Comparison of ENCODE assay signal across 9 cellular contexts in genomic region chr12:47742253-47742825, GRCh38. TPM values are rescaled to one million over a fixed set of nuclear protein-coding genes. Genes with fewer than 3 reads are reported as not detected.
DNase-seq lines count a peak whose midpoint lies in the region.
"Had no signal": no experiment of that assay in that cellular context is flagged by ENCODE, and none has a peak within 500 bp of the region (broad histone marks: within the 10 kb centered on the region; RNA-seq: fewer than 3 reads in every experiment).

No MANE protein-coding gene starts in this region.

- H3K4me3 Mint-ChIP-seq in CD8-positive, alpha-beta memory T cell, result peak overlapping the region in 2 of 7 donors; percentile 3 to 13
- H3K4me3 Mint-ChIP-seq: stimulated activated naive CD8-positive, alpha-beta T cell treated with anti-CD3 and anti-CD28 coated beads, Interleukin-15, Interleukin-2, amounts not matched to agents 100 ng/mL and 50 ng/mL, for 24 hours had no signal

- CTCF ChIA-PET in CD8-positive, alpha-beta memory T cell (lab: Charles Lee), result interaction anchor here (1.0 to 9.6 kb wide), 21 partner anchors 10 to 260 kb away, joined by 3 to 414 read pairs (median 6); partner anchors contain the start of genes ENDOU, HDAC7, RAPGEF3 and RPAP3

- H3K27me3 ChIP-seq in CD8-positive, alpha-beta memory T cell (ENCODE audit: insufficient read depth, low read length, poor library complexity, severe bottlenecking), result no peaks in the 10 kb centered on the region

- H3K4me1 ChIP-seq in CD8-positive, alpha-beta memory T cell (ENCODE audit: insufficient read depth, low read length), result peaks cover 21% of the 10 kb centered on the region

- DNase-seq in CD8-positive, alpha-beta memory T cell, result peak; percentile 49 to 82 (median 61)
- DNase-seq in HUDEP-2 (lab: John Stamatoyannopoulos, UW; ENCODE audit: unreplicated experiment in 76 of 76), result peak in 54 of 76 experiments; percentile 4 to 74 (median 52)
- DNase-seq in activated CD4-positive, CD25-positive, alpha-beta regulatory T cell (lab: John Stamatoyannopoulos, UW), result peak; percentile 48 to 83 (median 60)
- peak in 10 of 61 donors; percentile 8 to 49 (median 12) for DNase-seq in caudate nucleus (lab: John Stamatoyannopoulos, UW)
- DNase-seq in lung microvascular endothelial cell (ENCODE audit: low read depth in 2 of 2), result peak; percentile 46 to 65
- DNase-seq in stimulated activated naive CD4-positive, alpha-beta T cell (lab: John Stamatoyannopoulos, UW), result peak; percentile 22 to 73 (median 59)
- DNase-seq in NCI-H774 (lab: John Stamatoyannopoulos, UW), result no peak
- DNase-seq in NCI-H2081 treated with DMSO at 0.1 percent for 48 hours (lab: John Stamatoyannopoulos, UW), result no peak

- peaks cover 19 to 37% (median 25%) of the 10 kb centered on the region in 3 donors for H3K4me1 Mint-ChIP-seq in CD8-positive, alpha-beta memory T cell

- H3K9me3 ChIP-seq in CD8-positive, alpha-beta memory T cell (ENCODE audit: low read length), result no peaks in the 10 kb centered on the region

- no peaks in the 10 kb centered on the region for H3K36me3 Mint-ChIP-seq in CD8-positive, alpha-beta memory T cell

- H3K9me3 Mint-ChIP-seq in CD8-positive, alpha-beta memory T cell, result no peaks in the 10 kb centered on the region
- H3K9me3 Mint-ChIP-seq: stimulated activated naive CD8-positive, alpha-beta T cell treated with anti-CD3 and anti-CD28 coated beads, Interleukin-15, Interleukin-2, amounts not matched to agents 100 ng/mL and 50 ng/mL, for 24 hours had no signal

- H3K36me3 ChIP-seq in CD8-positive, alpha-beta memory T cell (ENCODE audit: insufficient read depth, low read length), result no peaks in the 10 kb centered on the region

- POLR2A ChIA-PET in CD8-positive, alpha-beta memory T cell (lab: Charles Lee), result interaction anchor here (0.9 to 1.7 kb wide), 2 partner anchors 16 to 24 kb away, joined by 3 to 7 read pairs; partner anchors contain the start of gene RAPGEF3

- H3K27me3 Mint-ChIP-seq in CD8-positive, alpha-beta memory T cell, result peaks cover 5 to 23% of the 10 kb centered on the region in 2 donors
- H3K27me3 Mint-ChIP-seq: stimulated activated naive CD8-positive, alpha-beta T cell treated with anti-CD3 and anti-CD28 coated beads, Interleukin-15, Interleukin-2, amounts not matched to agents 100 ng/mL and 50 ng/mL, for 24 hours had no signal

- H3K4me3 ChIP-seq in CD8-positive, alpha-beta memory T cell (ENCODE audit: low read length), result no peak overlapping the region

- peak overlapping the region in 1 of 8 donors; percentile 29 for H3K27ac Mint-ChIP-seq in CD8-positive, alpha-beta memory T cell
- H3K27ac Mint-ChIP-seq: stimulated activated naive CD8-positive, alpha-beta T cell treated with anti-CD3 and anti-CD28 coated beads, Interleukin-15, Interleukin-2, amounts not matched to agents 100 ng/mL and 50 ng/mL, for 24 hours had no signal

- H3K27ac ChIP-seq in CD8-positive, alpha-beta memory T cell (ENCODE audit: low read depth, low read length), result no peak overlapping the region
- H3K27ac ChIP-seq in caudate nucleus (ENCODE audit: low read depth, low read length), result peak overlapping the region; percentile 61

RNA-seq across cellular contexts. Expression of gene RAPGEF3, which starts 16.3 kb away (rescaled TPM):
- 1 to 10 TPM in 1 of 2 experiments, under 1 TPM in 1; 0.95 to 1.1 TPM for total RNA-seq in CD8-positive, alpha-beta memory T cell
- polyA plus RNA-seq in CD8-positive, alpha-beta memory T cell, result 0.15 TPM
- 7.1 and 11.8 TPM in 2 replicates for total RNA-seq in lung microvascular endothelial cell

RNA-seq across cellular contexts. Expression of gene ENDOU, which starts 17.0 kb away (rescaled TPM):
- not detected for total RNA-seq in CD8-positive, alpha-beta memory T cell
- polyA plus RNA-seq in CD8-positive, alpha-beta memory T cell, result not detected
- total RNA-seq in lung microvascular endothelial cell, result under 0.01 TPM in 1 of 2 replicates, not detected in the other

RNA-seq across cellular contexts. Expression of gene SLC48A1, which starts 30.7 kb away (rescaled TPM):
- 10 to 100 TPM; 10.9 to 11.5 TPM for total RNA-seq in CD8-positive, alpha-beta memory T cell
- 9.1 TPM for polyA plus RNA-seq in CD8-positive, alpha-beta memory T cell
- total RNA-seq in lung microvascular endothelial cell, result 10.1 and 12.6 TPM in 2 replicates

RNA-seq across cellular contexts. Expression of gene RPAP3, which starts 36.5 kb away (rescaled TPM):
- 10 to 100 TPM; 54.0 to 58.1 TPM for total RNA-seq in CD8-positive, alpha-beta memory T cell
- 35.3 TPM for polyA plus RNA-seq in CD8-positive, alpha-beta memory T cell
- 5.8 and 5.9 TPM in 2 replicates for total RNA-seq in lung microvascular endothelial cell

Comparison
In these comparisons a context has a peak if more than half of its experiments do, and no peak if none do; other contexts are left out.
1. DNase-seq: peak in CD8-positive, alpha-beta memory T cell (5 of 5), HUDEP-2 (54 of 76), activated CD4-positive, CD25-positive, alpha-beta regulatory T cell (4 of 4), lung microvascular endothelial cell (2 of 2) and stimulated activated naive CD4-positive, alpha-beta T cell (6 of 6); none in NCI-H774 (single experiment) and NCI-H2081 treated with DMSO at 0.1 percent for 48 hours (single experiment).